Comparison of ENCODE assay signal across 8 cellular contexts in genomic region chr14:106410229-106410628, GRCh38.
DNase-seq lines count a peak whose midpoint lies in the region; ATAC-seq and TF ChIP-seq lines count a peak whose summit lies in the region.
"Not testable (repeated sequence)": the region's sequence is repeated elsewhere in the genome, so short reads cannot be mapped to it uniquely, and the experiment has no call there.

No MANE protein-coding gene starts in this region.

- not testable (repeated sequence) for H3K4me1 ChIP-seq in RWPE2 (ENCODE audit: insufficient read depth, poor library complexity, severe bottlenecking); colonic mucosa; transverse colon

- intact Hi-C loops in activated CD4-positive, alpha-beta memory T cell treated with anti-CD3 and anti-CD28 coated beads for 36 hours (cut with micrococcal nuclease): loop anchor here (10.0 kb wide), 1 partner anchor 255 kb away; no protein-coding TSS in a partner anchor
- intact Hi-C loops in activated T-helper 1 cell treated with anti-CD3 and anti-CD28 coated beads, Interleukin-12 subunit alpha, Interleukin-12 subunit beta, Interleukin-2, Interleukin-4 antibody, amounts not matched to agents 30 ng/mL and 10 ng/mL and 1 ng/mL, durations not matched to agents 14 hours and 24 hours and 36 hours (cut with micrococcal nuclease); colonic mucosa (cut with DNase I); transverse colon (cut with DNase I; ENCODE audit: low total_unique reads): not testable (repeated sequence)

- POLR2A ChIA-PET in GM10248 (lab: Yijun Ruan, JAX): not testable (repeated sequence)
- POLR2A ChIA-PET in activated CD4-positive, alpha-beta memory T cell treated with anti-CD3 and anti-CD28 coated beads for 36 hours (lab: Charles Lee): interaction anchor here (0.8 kb wide), 1 partner anchor 15 kb away, joined by 3 read pairs; no protein-coding TSS in a partner anchor

- not testable (repeated sequence) for H3K27ac Mint-ChIP-seq in activated CD4-positive, alpha-beta memory T cell treated with anti-CD3 and anti-CD28 coated beads for 36 hours; activated T-helper 1 cell treated with anti-CD3 and anti-CD28 coated beads, Interleukin-12 subunit alpha, Interleukin-12 subunit beta, Interleukin-2, Interleukin-4 antibody, amounts not matched to agents 30 ng/mL and 10 ng/mL and 1 ng/mL, durations not matched to agents 14 hours and 24 hours and 36 hours

- not testable (repeated sequence) for H3K4me1 Mint-ChIP-seq in activated CD4-positive, alpha-beta memory T cell treated with anti-CD3 and anti-CD28 coated beads for 36 hours (ENCODE audit: low read depth)
- H3K4me1 Mint-ChIP-seq in activated T-helper 1 cell treated with anti-CD3 and anti-CD28 coated beads, Interleukin-12 subunit alpha, Interleukin-12 subunit beta, Interleukin-2, Interleukin-4 antibody, amounts not matched to agents 30 ng/mL and 10 ng/mL and 1 ng/mL, durations not matched to agents 14 hours and 24 hours and 36 hours (ENCODE audit: low read depth): peaks cover 11% of the 10 kb centered on the region

- not testable (repeated sequence) for H3K4me3 ChIP-seq in RWPE2 (ENCODE audit: severe bottlenecking); colonic mucosa; transverse colon

- not testable (repeated sequence) for H3K4me3 Mint-ChIP-seq in activated CD4-positive, alpha-beta memory T cell treated with anti-CD3 and anti-CD28 coated beads for 36 hours; activated T-helper 1 cell treated with anti-CD3 and anti-CD28 coated beads, Interleukin-12 subunit alpha, Interleukin-12 subunit beta, Interleukin-2, Interleukin-4 antibody, amounts not matched to agents 30 ng/mL and 10 ng/mL and 1 ng/mL, durations not matched to agents 14 hours and 24 hours and 36 hours

- H3K27me3 ChIP-seq in RWPE2 (ENCODE audit: insufficient read depth, poor library complexity, severe bottlenecking); colonic mucosa; transverse colon: not testable (repeated sequence)

- H3K9me3 Mint-ChIP-seq in activated CD4-positive, alpha-beta memory T cell treated with anti-CD3 and anti-CD28 coated beads for 36 hours; activated T-helper 1 cell treated with anti-CD3 and anti-CD28 coated beads, Interleukin-12 subunit alpha, Interleukin-12 subunit beta, Interleukin-2, Interleukin-4 antibody, amounts not matched to agents 30 ng/mL and 10 ng/mL and 1 ng/mL, durations not matched to agents 14 hours and 24 hours and 36 hours: not testable (repeated sequence)

- H3K27ac ChIP-seq in KOPT-K1 (ENCODE audit: low read depth, low read length, poor library complexity, severe bottlenecking): peak overlapping the region; percentile 71
- not testable (repeated sequence) for H3K27ac ChIP-seq in RWPE2 (ENCODE audit: poor library complexity, severe bottlenecking); colonic mucosa; transverse colon

- ATAC-seq in RWPE2 (ENCODE audit: low read depth): not testable (repeated sequence)

- not testable (repeated sequence) for H3K9me3 ChIP-seq in KOPT-K1 (ENCODE audit: insufficient read depth, low read length, poor library complexity, severe bottlenecking); RWPE2 (ENCODE audit: severe bottlenecking); colonic mucosa; transverse colon

- TF ChIP-seq CTCF in GM10248 (IDR thresholded peaks at IDR 0.05; ENCODE audit: control extremely low read depth, extremely low read depth, low read depth, missing control alignments) (peak; percentile 68), RWPE2 (IDR thresholded peaks at IDR 0.05; ENCODE audit: poor library complexity, severe bottlenecking) (peak; percentile 9), colonic mucosa (IDR thresholded peaks at IDR 0.05) (peak; percentile 25), transverse colon (IDR thresholded peaks at IDR 0.05) (peak in 3 of 5 experiments; percentile 9 to 21 (median 10))

- H3K36me3 Mint-ChIP-seq in activated CD4-positive, alpha-beta memory T cell treated with anti-CD3 and anti-CD28 coated beads for 36 hours; activated T-helper 1 cell treated with anti-CD3 and anti-CD28 coated beads, Interleukin-12 subunit alpha, Interleukin-12 subunit beta, Interleukin-2, Interleukin-4 antibody, amounts not matched to agents 30 ng/mL and 10 ng/mL and 1 ng/mL, durations not matched to agents 14 hours and 24 hours and 36 hours (ENCODE audit: low read depth): not testable (repeated sequence)

- not testable (repeated sequence) for H3K27me3 Mint-ChIP-seq in activated CD4-positive, alpha-beta memory T cell treated with anti-CD3 and anti-CD28 coated beads for 36 hours; activated T-helper 1 cell treated with anti-CD3 and anti-CD28 coated beads, Interleukin-12 subunit alpha, Interleukin-12 subunit beta, Interleukin-2, Interleukin-4 antibody, amounts not matched to agents 30 ng/mL and 10 ng/mL and 1 ng/mL, durations not matched to agents 14 hours and 24 hours and 36 hours (ENCODE audit: insufficient read depth)

- in situ Hi-C loops in transverse colon (cut with MboI; ENCODE audit: low pct_ligation_motif_present in 1 of 4, low pct_unique_long_range_greater_than_20kb in 1 of 4, low sequenced_read_pairs in 3 of 4): not testable (repeated sequence)

- not testable (repeated sequence) for DNase-seq in GM10248 (ENCODE audit: extremely low spot score); RWPE2 (ENCODE audit: low spot score); colonic mucosa; transverse colon
- peak; percentile 77 for DNase-seq in activated CD4-positive, alpha-beta memory T cell treated with anti-CD3 and anti-CD28 coated beads for 36 hours
- peak; percentile 27 for DNase-seq in activated T-helper 1 cell treated with anti-CD3 and anti-CD28 coated beads, Interleukin-12 subunit alpha, Interleukin-12 subunit beta, Interleukin-2, Interleukin-4 antibody, amounts not matched to agents 30 ng/mL and 10 ng/mL and 1 ng/mL, durations not matched to agents 14 hours and 24 hours and 36 hours (ENCODE audit: low spot score)
- peak; percentile 48 for DNase-seq in stimulated activated CD4-positive, alpha-beta T cell treated with anti-CD3 and anti-CD28 coated beads, Interleukin-1b, Interleukin-23, amount 100 ng/mL, for 48 hours

- H3K36me3 ChIP-seq in KOPT-K1 (ENCODE audit: insufficient read depth, low read length); RWPE2 (ENCODE audit: low read depth); colonic mucosa; transverse colon: not testable (repeated sequence)

- not testable (repeated sequence) for H3K9ac ChIP-seq in colonic mucosa (ENCODE audit: low read depth in 2 of 2, low read length in 2 of 2)

- 69% methylated on average over 9 of the region's 9 CpGs; no CpG with 5 or more reads in 1 of the 2 donors for WGBS in transverse colon (ENCODE audit: low coverage in 1 of 2), 2 donors

- not testable (repeated sequence) for TF ChIP-seq EP300 in transverse colon (IDR thresholded peaks at IDR 0.05; ENCODE audit: low read depth)

- not testable (repeated sequence) for TF ChIP-seq POLR2A in transverse colon (IDR thresholded peaks at IDR 0.05)

- CTCF ChIA-PET in GM10248 (lab: Yijun Ruan, JAX): interaction anchor here (0.6 to 5.9 kb wide), 13 partner anchors 11 to 860 kb away, joined by 3 to 44 read pairs (median 3); no protein-coding TSS in a partner anchor
- CTCF ChIA-PET in activated CD4-positive, alpha-beta memory T cell treated with anti-CD3 and anti-CD28 coated beads for 36 hours (lab: Charles Lee): interaction anchor here (1.0 to 14.1 kb wide), 8 partner anchors 11 to 153 kb away, joined by 3 to 220 read pairs (median 6); no protein-coding TSS in a partner anchor

Comparison
In these comparisons a context has a peak if more than half of its experiments do, and no peak if none do; other contexts are left out.
1. CTCF ChIP-seq: peak in every context shown above with its lines; median percentile 68 in GM10248; 25 in colonic mucosa; 10 in transverse colon; 9 in RWPE2.